ENCODE assay signal across 11 cellular contexts in the genomic region with DNA sequence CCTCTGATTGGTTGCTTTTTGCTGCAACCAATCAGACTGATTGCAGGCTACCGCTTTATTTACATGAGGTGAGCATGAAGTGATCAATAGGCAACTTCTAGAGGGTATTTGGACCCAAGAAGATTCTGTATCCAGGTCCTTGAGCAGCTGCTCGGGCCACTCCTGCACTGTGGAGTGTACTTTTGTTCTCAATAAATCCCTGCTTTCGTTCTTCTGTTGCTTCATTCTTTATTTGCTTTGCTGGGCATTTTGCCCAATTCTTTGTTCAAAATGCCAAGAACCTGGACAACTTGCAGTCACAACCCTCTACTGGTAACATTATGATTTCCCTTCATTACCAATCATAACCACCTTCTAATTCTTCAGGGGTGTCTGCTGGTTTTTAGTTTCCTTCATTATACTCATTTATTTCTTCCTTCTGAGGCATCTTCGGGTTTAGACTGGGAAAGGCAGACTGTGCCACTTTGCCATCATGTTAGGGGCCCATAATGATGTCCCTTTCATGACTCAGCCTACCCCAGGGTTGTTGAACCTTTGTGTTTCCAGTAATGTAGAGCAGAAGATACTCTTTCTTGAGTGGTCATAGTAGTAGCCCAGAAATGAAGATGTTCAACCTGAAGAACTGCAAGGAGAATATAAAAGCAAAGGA. TPM values are rescaled to one million over a fixed set of nuclear protein-coding genes. Genes with fewer than 3 reads are reported as not detected.
DNase-seq lines count a peak whose midpoint lies in the region; ATAC-seq, FAIRE-seq and TF ChIP-seq lines count a peak whose summit lies in the region.
"Had no signal": no experiment of that assay in that cellular context is flagged by ENCODE, and none has a peak within 500 bp of the region (broad histone marks: within the 10 kb centered on the region; RNA-seq: fewer than 3 reads in every experiment).

No MANE protein-coding gene starts in this region.

- no peak overlapping the region for H3K27ac Mint-ChIP-seq in HFFc6

- H3K27me3 ChIP-seq in PC-9 (ENCODE audit: insufficient read depth, low read depth) (no peaks in the 10 kb centered on the region), small intestine (ENCODE audit: control insufficient read depth in 2 of 2, insufficient read depth in 2 of 2, low read length in 2 of 2) (no peaks in the 10 kb centered on the region)

- no peaks in the 10 kb centered on the region for H3K79me2 ChIP-seq in PC-9 (ENCODE audit: low read depth)

- peaks cover 24% of the 10 kb centered on the region; the same call in 1 of the 2 replicates for H3F3A ChIP-seq in PC-9 (ENCODE audit: insufficient read depth, low read depth)

- no peak for FAIRE-seq in small intestine (lab: Jason Lieb, UNC)

- DNase-seq in HFFc6 (peak; percentile 19), PC-9 (peak in 1 of 2 experiments; percentile 74), fibroblast of mammary gland (ENCODE audit: low read depth) (peak; percentile 70), small intestine (peak; percentile 83), NCI-H526 (lab: John Stamatoyannopoulos, UW) (no peak)
- DNase-seq in stimulated activated CD8-positive, alpha-beta memory T cell treated with anti-CD3 and anti-CD28 coated beads, Interleukin-4, amount 100 ng/mL, for 48 hours, result no peak
- DNase-seq: activated CD4-positive, alpha-beta T cell treated with anti-CD3 and anti-CD28 coated beads, Interleukin-2, amount 50 U/mL, for 1 hour; psoas muscle; stimulated activated naive CD4-positive, alpha-beta T cell had no signal

- no peaks in the 10 kb centered on the region for H3K9me2 ChIP-seq in PC-9 (ENCODE audit: insufficient read depth)

- WGBS in small intestine, 3 donors, result 18 to 51% (median 46%) methylated on average over 4 of the region's 4 CpGs

- POLR2A ChIA-PET in PC-9 (lab: Charles Lee; ENCODE audit: unreplicated experiment), result interaction anchor here (0.7 kb wide), 1 partner anchor 159 kb away, joined by 5 read pairs; no protein-coding TSS in a partner anchor

- peak overlapping the region; percentile 48 for H3K4me2 ChIP-seq in PC-9
- H3K4me2 ChIP-seq: KMS-11 had no signal

- no peak overlapping the region for H3K4me3 Mint-ChIP-seq in HFFc6

- H4K20me1 ChIP-seq in PC-9 (ENCODE audit: insufficient read depth), result no peaks in the 10 kb centered on the region

- no peak for TF ChIP-seq CTCF in HFFc6 (IDR thresholded peaks at IDR 0.05)
- no peak for TF ChIP-seq CTCF in PC-9 (conservative IDR thresholded peaks at IDR 0.05)
- no peak for TF ChIP-seq CTCF in fibroblast of mammary gland (conservative IDR thresholded peaks at IDR 0.05; ENCODE audit: control insufficient read depth, insufficient read depth, low read depth, low read length)

- intact Hi-C loops in PC-9 (cut with micrococcal nuclease; ENCODE audit: unreplicated experiment), result loop anchor here (5.0 kb wide), 1 partner anchor 76 kb away; the partner anchor contains the start of gene LARP4

- H3K27ac ChIP-seq in PC-9, result peak overlapping the region; percentile 30
- H3K27ac ChIP-seq in small intestine (ENCODE audit: low read depth in 1 of 2, low read length in 1 of 2), result peak overlapping the region in 1 of 2 donors; percentile 57
- H3K27ac ChIP-seq: KMS-11, psoas muscle had no signal

- H3K4me1 Mint-ChIP-seq in HFFc6 (ENCODE audit: low read depth), result peaks cover 28% of the 10 kb centered on the region

- CTCF ChIA-PET in PC-9 (lab: Charles Lee), result no interaction called here

- peaks cover 8% of the 10 kb centered on the region for H3K36me3 Mint-ChIP-seq in HFFc6 (ENCODE audit: low read depth)

- H3K4me1 ChIP-seq in PC-9 (replicated peaks; ENCODE audit: insufficient read depth) (peaks cover 34% of the 10 kb centered on the region), small intestine (ENCODE audit: control insufficient read depth in 2 of 2, insufficient read depth in 1 of 2, low read depth in 1 of 2, low read length in 1 of 2) (no peaks in the 10 kb centered on the region)
- H3K4me1 ChIP-seq: psoas muscle had no signal

- no peaks in the 10 kb centered on the region for H3K9me3 Mint-ChIP-seq in HFFc6

- H3K4me3 ChIP-seq in PC-9 (peak overlapping the region; percentile 6; the same call in 1 of the 2 replicates), fibroblast of mammary gland (ENCODE audit: control insufficient read depth, low read depth, low read length) (no peak overlapping the region), small intestine (ENCODE audit: low read depth in 1 of 2, low read length in 2 of 2) (no peak overlapping the region)
- H3K4me3 ChIP-seq: psoas muscle had no signal

- H3K9me3 ChIP-seq in PC-9 (ENCODE audit: insufficient read depth, low read depth) (no peaks in the 10 kb centered on the region), small intestine (ENCODE audit: control insufficient read depth, low read depth) (no peaks in the 10 kb centered on the region)
- H3K9me3 ChIP-seq: psoas muscle had no signal

- H2AFZ ChIP-seq in PC-9, result no peak overlapping the region

- H3K36me3 ChIP-seq in PC-9 (ENCODE audit: low read depth) (no peaks in the 10 kb centered on the region), small intestine (ENCODE audit: control insufficient read depth in 2 of 2, insufficient read depth in 2 of 2, low read length in 2 of 2) (no peaks in the 10 kb centered on the region)

- no TSS peak for BruUV-seq in PC-9 (replicated peaks; lab: Mats Ljungman, UMichigan)

- ATAC-seq in HG03025 (IDR thresholded peaks at IDR 0.05; ENCODE audit: low FRiP score, unreplicated experiment), result no peak
- ATAC-seq: psoas muscle had no signal

- no peaks in the 10 kb centered on the region for H3K27me3 Mint-ChIP-seq in HFFc6 (ENCODE audit: insufficient read depth)

RNA-seq across cellular contexts. Expression of gene LIMA1, which starts 43.4 kb away (rescaled TPM):
- total RNA-seq in HFFc6 (2021; fragmentation: NEBNext Ultra II Directional; extraction: Animal tissue kit (Norgen Biotek cat#: 25700)), result 100 to 1,000 TPM; 259 to 335 (median 298) TPM
- total RNA-seq in PC-9 (2021), result 73.1 and 98.6 TPM in 2 replicates
- polyA plus RNA-seq in small intestine, result 100 to 1,000 TPM in 2 of 3 donors, 10 to 100 TPM in 1; 89.7 to 125 (median 103) TPM

Comparison
In these comparisons a context has a peak if more than half of its experiments do, and no peak if none do; other contexts are left out.
1. DNase-seq: peak in HFFc6 (single experiment), fibroblast of mammary gland (single experiment) and small intestine (single experiment); none in stimulated activated CD8-positive, alpha-beta memory T cell treated with anti-CD3 and anti-CD28 coated beads, Interleukin-4, amount 100 ng/mL, for 48 hours (single experiment) and NCI-H526 (0 of 2).